Comparison of ENCODE assay signal across 9 cellular contexts in the genomic region with DNA sequence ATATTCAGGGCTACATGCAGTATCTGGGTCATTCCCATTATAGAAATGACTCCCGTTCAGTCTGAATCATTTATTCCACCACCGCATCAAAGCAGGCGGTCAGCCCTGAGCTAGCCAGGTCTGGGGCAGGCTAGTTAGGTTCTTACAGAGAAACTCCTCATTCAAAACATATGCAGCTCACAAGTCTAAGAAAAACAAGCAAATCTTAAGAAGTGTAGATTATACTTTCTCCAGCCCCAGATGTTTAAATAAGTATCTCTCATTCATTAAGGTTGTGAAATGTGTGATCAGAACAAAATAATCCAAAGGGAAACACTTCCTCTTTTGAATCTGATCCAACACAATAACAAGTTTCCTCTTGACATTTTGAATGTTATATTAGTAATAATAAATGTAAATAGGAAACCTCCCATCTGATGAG.
DNase-seq lines count a peak whose midpoint lies in the region; ATAC-seq, FAIRE-seq and TF ChIP-seq lines count a peak whose summit lies in the region.
"Had no signal": no experiment of that assay in that cellular context is flagged by ENCODE, and none has a peak within 500 bp of the region (broad histone marks: within the 10 kb centered on the region; RNA-seq: fewer than 3 reads in every experiment).

No MANE protein-coding gene starts in this region.

- TF ChIP-seq POLR2A in GM12891 (IDR thresholded peaks at IDR 0.05; ENCODE audit: low read depth, low read length): no peak

- no peak for FAIRE-seq in GM12891 (lab: Jason Lieb, UNC)
- no peak for FAIRE-seq in RCC 7860 (lab: Jason Lieb, UNC)

- DNase-seq in GM12891 (ENCODE audit: insufficient read length, low spot score) (no peak), fibroblast of mammary gland (ENCODE audit: low read depth) (peak; percentile 85), NCI-H345 (lab: John Stamatoyannopoulos, UW) (no peak), RCC 7860 (ENCODE audit: low spot score) (no peak)
- peak; percentile 49 for DNase-seq in activated CD4-positive, CD25-positive, alpha-beta regulatory T cell treated with anti-CD3 and anti-CD28 coated beads, Interleukin-2, amount 50 U/mL, for 72 hours
- DNase-seq in stimulated activated CD4-positive, alpha-beta T cell treated with anti-CD3 and anti-CD28 coated beads, Interleukin-15, amount 100 ng/mL, for 24 hours: peak; percentile 81
- DNase-seq: left cardiac atrium had no signal

- no peak for TF ChIP-seq CTCF in fibroblast of mammary gland (conservative IDR thresholded peaks at IDR 0.05; ENCODE audit: control insufficient read depth, insufficient read depth, low read depth, low read length)

- ATAC-seq in HG02970 (IDR thresholded peaks at IDR 0.05; ENCODE audit: low FRiP score, unreplicated experiment): no peak
- ATAC-seq in GM21723 (IDR thresholded peaks at IDR 0.05; ENCODE audit: unreplicated experiment): no peak

- peak overlapping the region; percentile 63 for H3K4me3 ChIP-seq in fibroblast of mammary gland (ENCODE audit: control insufficient read depth, low read depth, low read length)

TF ChIP-seq in GM12891, 5 proteins besides CTCF, POLR2A, EP300 and RAD21:
- no peak for TF ChIP-seq TAF1 (IDR thresholded peaks at IDR 0.05; ENCODE audit: low read depth, low read length)
- no peak for TF ChIP-seq PAX5 (IDR thresholded peaks at IDR 0.05; ENCODE audit: insufficient read depth, low read length, severe bottlenecking)
- TF ChIP-seq SPI1 (IDR thresholded peaks at IDR 0.05; ENCODE audit: low read depth, low read length): 0 out of 2 replicates have a peak, but pooled peaks have one; percentile 13
- TF ChIP-seq POLR2AphosphoS5 (IDR thresholded peaks at IDR 0.05; ENCODE audit: low read depth, low read length): no peak
- no peak for TF ChIP-seq POU2F2 (IDR thresholded peaks at IDR 0.05; ENCODE audit: low read depth, low read length)
TF ChIP-seq in GM12891: peak in this region for 1.

Comparison
In these comparisons a context has a peak if more than half of its experiments do, and no peak if none do; other contexts are left out.
1. DNase-seq: peak in activated CD4-positive, CD25-positive, alpha-beta regulatory T cell treated with anti-CD3 and anti-CD28 coated beads, Interleukin-2, amount 50 U/mL, for 72 hours (single experiment), fibroblast of mammary gland (single experiment) and stimulated activated CD4-positive, alpha-beta T cell treated with anti-CD3 and anti-CD28 coated beads, Interleukin-15, amount 100 ng/mL, for 24 hours (single experiment); none in GM12891 (single experiment), NCI-H345 (single experiment) and RCC 7860 (single experiment).